In genomic region chr13:96984061-96984508, GRCh38 we compare ENCODE assay signal across 9 cellular contexts. TPM values are rescaled to one million over a fixed set of nuclear protein-coding genes. Genes with fewer than 3 reads are reported as not detected.
DNase-seq lines count a peak whose midpoint lies in the region; ATAC-seq, FAIRE-seq and TF ChIP-seq lines count a peak whose summit lies in the region.
"Had no signal": no experiment of that assay in that cellular context is flagged by ENCODE, and none has a peak within 500 bp of the region (broad histone marks: within the 10 kb centered on the region; RNA-seq: fewer than 3 reads in every experiment).

No MANE protein-coding gene starts in this region.

- H3K4me1 Mint-ChIP-seq in astrocyte (ENCODE audit: low read depth, unreplicated experiment) (no peaks in the 10 kb centered on the region), osteocyte (ENCODE audit: unreplicated experiment) (peaks cover 4% of the 10 kb centered on the region)

- DNase-seq in NCI-H2196 (lab: John Stamatoyannopoulos, UW; ENCODE audit: unreplicated experiment): peak; percentile 1
- no peak for DNase-seq in NCI-H2196 treated with DMSO at 0.1 percent for 48 hours (lab: John Stamatoyannopoulos, UW; ENCODE audit: unreplicated experiment)
- peak; percentile 13 for DNase-seq in MV-4-11 (lab: John Stamatoyannopoulos, UW)
- DNase-seq in astrocyte (ENCODE audit: low read depth): no peak
- DNase-seq in left lung: peak in 1 of 2 donors; percentile 43
- no peak for DNase-seq in osteocyte (ENCODE audit: extremely low spot score, unreplicated experiment)
- DNase-seq in posterior cingulate gyrus: no peak

- H3K4me3 ChIP-seq in astrocyte (ENCODE audit: insufficient read depth, low read depth, low read length) (no peak overlapping the region), left lung (no peak overlapping the region)

- intact Hi-C loops in left lung (cut with DNase I) (no loop called here), posterior cingulate gyrus (cut with DNase I) (no loop called here)

- ATAC-seq in GM21786 (IDR thresholded peaks at IDR 0.05; ENCODE audit: unreplicated experiment) (peak; percentile 99), left lung (peak; percentile 99)

- peak overlapping the region; percentile 37 for H3K4me2 ChIP-seq in astrocyte (ENCODE audit: low read length)

- peak overlapping the region; percentile 23 for H2AFZ ChIP-seq in astrocyte (ENCODE audit: low read depth, low read length)

- H3K4me1 ChIP-seq in astrocyte (ENCODE audit: insufficient read depth, low read length): no peaks in the 10 kb centered on the region
- peaks cover 0 to 21% of the 10 kb centered on the region in 2 donors for H3K4me1 ChIP-seq in left lung

- H3K36me3 ChIP-seq in astrocyte (ENCODE audit: insufficient read depth, low read length): no peaks in the 10 kb centered on the region
- no peaks in the 10 kb centered on the region for H3K36me3 ChIP-seq in left lung

- TF ChIP-seq CTCF in astrocyte (IDR thresholded peaks at IDR 0.05; ENCODE audit: insufficient read depth, low read depth, low read length) (no peak), left lung (IDR thresholded peaks at IDR 0.05) (peak in 1 of 2 donors; percentile 33), osteocyte (IDR thresholded peaks at IDR 0.05) (no peak)

- H3K9ac ChIP-seq in astrocyte (ENCODE audit: low read length): no peak overlapping the region

- no peak overlapping the region for H3K27ac ChIP-seq in astrocyte (ENCODE audit: low read depth, low read length)
- peak overlapping the region; percentile 5 to 14 for H3K27ac ChIP-seq in left lung

- H3K9me3 ChIP-seq in astrocyte (ENCODE audit: insufficient read depth, low read depth, low read length): peaks cover 3% of the 10 kb centered on the region
- H3K9me3 ChIP-seq in left lung: peaks cover 0 to 5% of the 10 kb centered on the region in 2 donors

- H3K4me3 Mint-ChIP-seq in astrocyte (ENCODE audit: unreplicated experiment) (no peak overlapping the region), osteocyte (ENCODE audit: unreplicated experiment) (no peak overlapping the region)

- no peak for FAIRE-seq in astrocyte (lab: Jason Lieb, UNC)

- no peaks in the 10 kb centered on the region for H4K20me1 ChIP-seq in astrocyte (ENCODE audit: insufficient read depth, low read length)

- H3K9me3 Mint-ChIP-seq in astrocyte (ENCODE audit: unreplicated experiment) (peaks cover 3% of the 10 kb centered on the region), osteocyte (ENCODE audit: unreplicated experiment) (peaks cover 8% of the 10 kb centered on the region)

- no peak overlapping the region for H3K27ac Mint-ChIP-seq in astrocyte (ENCODE audit: unreplicated experiment)
- H3K27ac Mint-ChIP-seq in osteocyte (ENCODE audit: unreplicated experiment): no peak overlapping the region

- H3K27me3 ChIP-seq in astrocyte (ENCODE audit: insufficient read depth, low read length) (no peaks in the 10 kb centered on the region), left lung (no peaks in the 10 kb centered on the region)

- H3K27me3 Mint-ChIP-seq in astrocyte (ENCODE audit: low read depth, unreplicated experiment) (peaks cover 9% of the 10 kb centered on the region), osteocyte (ENCODE audit: unreplicated experiment) (peaks cover 60% of the 10 kb centered on the region)

- no peaks in the 10 kb centered on the region for H3K79me2 ChIP-seq in astrocyte (ENCODE audit: insufficient read depth, low read length)

- H3K36me3 Mint-ChIP-seq in astrocyte (ENCODE audit: low read depth, unreplicated experiment): no peaks in the 10 kb centered on the region
- no peaks in the 10 kb centered on the region for H3K36me3 Mint-ChIP-seq in osteocyte (ENCODE audit: unreplicated experiment)

RNA-seq across cellular contexts. Expression of gene OXGR1, which starts 10.2 kb away (rescaled TPM):
- total RNA-seq in astrocyte (0.36 and 0.39 TPM in 2 replicates), left lung (under 1 TPM; 0.23 to 0.68 TPM), osteocyte (not detected in 2 replicates)
- total RNA-seq: activated CD8-positive, alpha-beta memory T cell treated with anti-CD3 and anti-CD28 coated beads for 36 hours had no signal

Comparison
In these comparisons a context has a peak if more than half of its experiments do, and no peak if none do; other contexts are left out.
1. DNase-seq: peak in NCI-H2196 (single experiment) and MV-4-11 (single experiment); none in NCI-H2196 treated with DMSO at 0.1 percent for 48 hours (single experiment), astrocyte (single experiment), osteocyte (single experiment) and posterior cingulate gyrus (0 of 10).